In genomic region chr2:108580079-108580478, GRCh38 we compare ENCODE assay signal across 9 cellular contexts. TPM values are rescaled to one million over a fixed set of nuclear protein-coding genes. Genes with fewer than 3 reads are reported as not detected.
DNase-seq lines count a peak whose midpoint lies in the region; ATAC-seq and TF ChIP-seq lines count a peak whose summit lies in the region.
"Had no signal": no experiment of that assay in that cellular context is flagged by ENCODE, and none has a peak within 500 bp of the region (broad histone marks: within the 10 kb centered on the region; RNA-seq: fewer than 3 reads in every experiment).

No MANE protein-coding gene starts in this region.

- H3K79me2 ChIP-seq in OCI-LY3 (ENCODE audit: low read length) = peaks cover 91% of the 10 kb centered on the region

- intact Hi-C loops in left ventricle myocardium superior (cut with micrococcal nuclease) (no loop called here), sigmoid colon (cut with DNase I) (loop anchor here (5.0 kb wide), 1 partner anchor 43 kb away; no protein-coding TSS in a partner anchor)

- DNase-seq in GM12865 (ENCODE audit: low read depth) = peak; percentile 10
- DNase-seq in left ventricle myocardium superior = no peak
- no peak for DNase-seq in sigmoid colon
- no peak for DNase-seq in activated CD4-positive, CD25-positive, alpha-beta regulatory T cell (lab: John Stamatoyannopoulos, UW)
- no peak for DNase-seq in T1000 (lab: John Stamatoyannopoulos, UW)
- DNase-seq: NK-92 treated with Interleukin-12 subunit alpha and Interleukin-12 subunit beta, amount 100 ng/mL, for 24 hours had no signal

- no peak for TF ChIP-seq POLR2A in sigmoid colon (IDR thresholded peaks at IDR 0.05)

- H3K9me3 ChIP-seq in OCI-LY3 (ENCODE audit: insufficient read depth, low read length) (no peaks in the 10 kb centered on the region), sigmoid colon (no peaks in the 10 kb centered on the region)
- H3K9me3 ChIP-seq: thoracic aorta had no signal

- peaks cover 7% of the 10 kb centered on the region; the same call in 1 of the 2 replicates for H4K20me1 ChIP-seq in OCI-LY3 (ENCODE audit: insufficient read depth, low read length)

- no peak overlapping the region for H2AFZ ChIP-seq in OCI-LY3 (ENCODE audit: low read depth, low read length)

- H3K4me3 ChIP-seq in GM12865 (ENCODE audit: low read depth, low read length) (no peak overlapping the region), OCI-LY3 (ENCODE audit: low read length) (peak overlapping the region; percentile 63), sigmoid colon (no peak overlapping the region)
- H3K4me3 ChIP-seq: thoracic aorta had no signal

- peak; percentile 27 for ATAC-seq in left ventricle myocardium superior
- ATAC-seq in GM21390 (IDR thresholded peaks at IDR 0.05; ENCODE audit: unreplicated experiment) = no peak

- peak overlapping the region; percentile 94 for H3K4me2 ChIP-seq in OCI-LY3 (ENCODE audit: low read length)

- H3K27ac ChIP-seq in OCI-LY3 (ENCODE audit: low read length) (peak overlapping the region; percentile 98), sigmoid colon (peak overlapping the region; percentile 3 to 69 (median 18))

- TF ChIP-seq CTCF in GM12865 (IDR thresholded peaks at IDR 0.05; ENCODE audit: insufficient read depth, low read depth, low read length, missing control alignments) (no peak), OCI-LY3 (IDR thresholded peaks at IDR 0.05; ENCODE audit: low read depth, low read length) (no peak), sigmoid colon (IDR thresholded peaks at IDR 0.05) (no peak)

- H3K4me1 ChIP-seq in OCI-LY3 (ENCODE audit: low read length) = peaks cover 67% of the 10 kb centered on the region
- peaks cover 0 to 69% (median 56%) of the 10 kb centered on the region in 4 donors for H3K4me1 ChIP-seq in sigmoid colon

- H3K9ac ChIP-seq in OCI-LY3 (ENCODE audit: low read length) = peak overlapping the region; percentile 67

- H3K36me3 ChIP-seq in OCI-LY3 (replicated peaks; ENCODE audit: low read depth, low read length) = no peaks in the 10 kb centered on the region
- no peaks in the 10 kb centered on the region for H3K36me3 ChIP-seq in sigmoid colon
- H3K36me3 ChIP-seq: thoracic aorta had no signal

- no peak for TF ChIP-seq EP300 in sigmoid colon (IDR thresholded peaks at IDR 0.05)

- H3K27me3 ChIP-seq in OCI-LY3 (ENCODE audit: low read depth, low read length) (no peaks in the 10 kb centered on the region), sigmoid colon (no peaks in the 10 kb centered on the region)

- WGBS in sigmoid colon, 2 donors = 82 to 89% methylated on average over 2 of the region's 2 CpGs

RNA-seq across cellular contexts. Expression of gene LIMS1, which starts 45.8 kb away (rescaled TPM):
- total RNA-seq in left ventricle myocardium superior = 74.3 TPM
- total RNA-seq in sigmoid colon = 100 to 1,000 TPM in 1 of 4 donors, 10 to 100 TPM in 3; 65.3 to 185 (median 82.1) TPM
- 10 to 100 TPM; 16.2 to 22.5 (median 17.3) TPM for polyA plus RNA-seq in sigmoid colon
